In the genomic region with DNA sequence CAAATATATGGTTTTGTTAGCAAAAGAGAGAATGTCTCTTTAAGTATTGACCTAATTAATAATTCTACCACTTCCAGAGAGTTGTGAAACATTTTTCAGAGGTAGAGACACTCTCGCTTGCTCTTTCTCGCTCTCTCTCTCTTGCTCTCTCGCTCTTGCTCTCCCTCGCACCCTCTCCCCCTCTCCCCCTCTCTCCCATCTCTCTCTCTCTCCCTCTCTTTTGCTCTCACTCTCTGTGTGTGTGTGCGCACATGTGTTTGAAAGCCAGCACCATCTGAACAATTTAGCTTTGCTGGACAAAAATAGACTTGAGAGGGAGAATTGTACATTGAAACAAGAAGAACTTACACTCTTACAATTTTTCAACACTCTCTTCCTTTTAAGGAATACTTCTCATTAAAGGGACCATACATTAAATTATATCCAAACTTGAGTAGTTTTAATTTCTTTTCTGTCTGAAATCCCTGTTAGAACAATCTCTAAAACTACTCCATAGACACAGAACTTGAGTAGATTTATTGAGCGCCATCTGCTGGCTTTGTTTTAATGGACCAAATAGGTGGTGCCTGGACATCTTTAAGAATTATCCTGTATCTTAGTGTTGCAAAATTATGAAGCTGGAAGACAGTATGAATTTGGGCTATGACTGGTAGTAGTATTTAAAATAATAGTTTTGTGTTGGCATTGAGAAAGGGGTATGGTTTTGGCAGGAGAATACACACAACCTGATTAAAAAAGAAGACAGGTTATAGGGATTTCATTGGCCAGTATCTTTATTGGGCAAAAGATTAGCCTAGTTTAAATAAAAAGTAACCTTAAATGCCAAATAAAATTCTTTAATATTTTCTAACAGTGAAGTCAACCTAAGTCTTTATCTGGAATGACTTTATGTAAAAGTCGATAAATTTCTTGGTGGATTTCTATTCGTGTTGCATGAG, we compare ENCODE assay signal across 8 cellular contexts.
DNase-seq lines count a peak whose midpoint lies in the region; ATAC-seq, FAIRE-seq and TF ChIP-seq lines count a peak whose summit lies in the region.

No MANE protein-coding gene starts in this region.

- peaks cover 55% of the 10 kb centered on the region for H3K4me1 Mint-ChIP-seq in activated naive CD4-positive, alpha-beta T cell treated with anti-CD3 and anti-CD28 coated beads for 36 hours (ENCODE audit: low read depth)

- H3K4me1 ChIP-seq in NT2/D1 (ENCODE audit: insufficient read depth, insufficient read length) (no peaks in the 10 kb centered on the region), cardiac muscle cell (ENCODE audit: low read depth) (peaks cover 61% of the 10 kb centered on the region)

- no peak overlapping the region for H3K4me3 ChIP-seq in NT2/D1 (ENCODE audit: insufficient read length, low read depth)
- no peak overlapping the region for H3K4me3 ChIP-seq in cardiac muscle cell
- no peak overlapping the region for H3K4me3 ChIP-seq in retinal pigment epithelial cell (ENCODE audit: low read length)

- FAIRE-seq in GM18507 (lab: Jason Lieb, UNC), result peak; percentile 71

- no peak overlapping the region for H3K27ac Mint-ChIP-seq in activated naive CD4-positive, alpha-beta T cell treated with anti-CD3 and anti-CD28 coated beads for 36 hours

- peak; percentile 59 for TF ChIP-seq CTCF in AG09319 (IDR thresholded peaks at IDR 0.05; ENCODE audit: low read depth, low read length)
- TF ChIP-seq CTCF in cardiac muscle cell (IDR thresholded peaks at IDR 0.05; ENCODE audit: low read depth, low read length), result peak; percentile 66
- TF ChIP-seq CTCF in retinal pigment epithelial cell (conservative IDR thresholded peaks at IDR 0.05; ENCODE audit: low read depth, low read length), result peak; percentile 64

- CTCF ChIA-PET in activated naive CD4-positive, alpha-beta T cell treated with anti-CD3 and anti-CD28 coated beads for 36 hours (lab: Charles Lee), result interaction anchor here (0.5 to 4.5 kb wide), 18 partner anchors 11 to 221 kb away, joined by 3 to 30 read pairs (median 5); a partner anchor contains a TSS

- H3K4me3 Mint-ChIP-seq in activated naive CD4-positive, alpha-beta T cell treated with anti-CD3 and anti-CD28 coated beads for 36 hours, result no peak overlapping the region

- H3K36me3 ChIP-seq in NT2/D1 (ENCODE audit: insufficient read depth, insufficient read length, low read length) (peaks cover 4% of the 10 kb centered on the region), cardiac muscle cell (no peaks in the 10 kb centered on the region)

- peaks cover 3% of the 10 kb centered on the region for H3K36me3 Mint-ChIP-seq in activated naive CD4-positive, alpha-beta T cell treated with anti-CD3 and anti-CD28 coated beads for 36 hours (ENCODE audit: low read depth)

- ATAC-seq in HG03196 (IDR thresholded peaks at IDR 0.05; ENCODE audit: unreplicated experiment) (no peak), GM19463 (IDR thresholded peaks at IDR 0.05; ENCODE audit: unreplicated experiment) (no peak)

- H3K27ac ChIP-seq in cardiac muscle cell, result peak overlapping the region; percentile 78

- H3K9me3 Mint-ChIP-seq in activated naive CD4-positive, alpha-beta T cell treated with anti-CD3 and anti-CD28 coated beads for 36 hours, result no peaks in the 10 kb centered on the region

- intact Hi-C loops in activated naive CD4-positive, alpha-beta T cell treated with anti-CD3 and anti-CD28 coated beads for 36 hours (cut with micrococcal nuclease), result loop anchor here (1.0 to 5.0 kb wide), 4 partner anchors 19 to 217 kb away; no protein-coding TSS in a partner anchor

- H3K9me3 ChIP-seq in NT2/D1 (ENCODE audit: insufficient read depth, low read length) (no peaks in the 10 kb centered on the region), cardiac muscle cell (ENCODE audit: low read depth) (no peaks in the 10 kb centered on the region)

- no peak overlapping the region for H3K9ac ChIP-seq in NT2/D1 (ENCODE audit: insufficient read length, low read depth)

- H3K27me3 ChIP-seq in NT2/D1 (ENCODE audit: insufficient read depth, insufficient read length) (no peaks in the 10 kb centered on the region), cardiac muscle cell (no peaks in the 10 kb centered on the region)

- DNase-seq in AG09319 (ENCODE audit: extremely low read depth, low read depth), result no peak
- DNase-seq in GM18507 (ENCODE audit: extremely low spot score, insufficient read length, low read depth), result peak; percentile 9
- DNase-seq in NT2/D1 (ENCODE audit: low read depth, low spot score), result peak; percentile 32
- DNase-seq in activated naive CD4-positive, alpha-beta T cell treated with anti-CD3 and anti-CD28 coated beads for 36 hours, result peak; percentile 71
- DNase-seq in cardiac muscle cell (ENCODE audit: low read depth in 1 of 2, low spot score in 1 of 2), result peak; percentile 74 to 85
- no peak for DNase-seq in retinal pigment epithelial cell (ENCODE audit: low read depth)

- no peaks in the 10 kb centered on the region for H3K27me3 Mint-ChIP-seq in activated naive CD4-positive, alpha-beta T cell treated with anti-CD3 and anti-CD28 coated beads for 36 hours (ENCODE audit: low read depth)

Comparison
In these comparisons a context has a peak if more than half of its experiments do, and no peak if none do; other contexts are left out.
1. DNase-seq: peak in GM18507 (single experiment), NT2/D1 (single experiment), activated naive CD4-positive, alpha-beta T cell treated with anti-CD3 and anti-CD28 coated beads for 36 hours (single experiment) and cardiac muscle cell (2 of 2); none in AG09319 (single experiment) and retinal pigment epithelial cell (single experiment).
2. Peak in every context shown above with its lines, with median percentiles within 50 percentile points of each other: CTCF ChIP-seq.